In the genomic region with DNA sequence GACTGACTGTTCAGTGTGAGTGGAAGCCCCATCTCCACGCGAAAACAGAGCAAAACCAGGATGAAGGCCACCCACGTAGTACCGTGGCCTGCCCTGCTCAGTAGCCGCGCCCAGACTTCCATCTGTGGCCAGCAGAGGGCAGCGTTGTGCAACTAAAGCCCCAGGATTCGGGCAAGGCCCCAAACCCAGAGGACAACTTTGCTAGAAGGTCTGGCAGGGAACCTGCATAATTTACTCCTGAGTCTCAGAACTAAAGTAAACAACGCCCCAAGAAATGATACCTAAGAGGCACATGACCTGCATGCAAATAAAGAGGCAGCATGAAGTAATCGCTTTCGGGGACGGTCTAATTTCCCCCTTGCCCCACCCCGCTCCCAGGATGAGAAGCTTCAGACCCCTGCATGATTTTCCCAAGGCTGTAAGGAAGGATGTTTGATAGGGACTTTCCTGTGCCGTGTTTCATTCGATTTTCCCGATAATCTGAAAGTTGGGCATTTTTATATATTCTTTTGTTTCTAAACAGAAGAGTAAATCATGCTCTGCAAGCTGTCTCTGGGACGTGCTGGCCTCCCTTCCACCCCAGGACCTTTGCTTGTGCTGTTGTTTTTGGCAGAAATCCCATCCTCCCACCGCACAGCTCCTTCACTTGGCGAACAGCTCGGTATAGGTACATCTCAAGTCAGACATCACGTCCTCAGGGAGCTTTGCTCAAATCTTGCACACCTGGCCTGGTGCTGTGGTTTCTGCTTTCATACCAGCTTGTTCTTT, we compare ENCODE assay signal across 8 cellular contexts. TPM values are rescaled to one million over a fixed set of nuclear protein-coding genes. Genes with fewer than 3 reads are reported as not detected.
DNase-seq lines count a peak whose midpoint lies in the region; ATAC-seq and TF ChIP-seq lines count a peak whose summit lies in the region.

No MANE protein-coding gene starts in this region.

- H3K4me1 ChIP-seq in ovary (ENCODE audit: insufficient read depth) (no peaks in the 10 kb centered on the region), tibial artery (peaks cover 0 to 3% (median 0%) of the 10 kb centered on the region in 4 donors)

- H3K4me3 ChIP-seq in ovary (no peak overlapping the region), tibial artery (no peak overlapping the region)

- peak; percentile 93 for DNase-seq in AG20443 (ENCODE audit: low spot score)
- DNase-seq in HuH-7 (ENCODE audit: low spot score) = peak; percentile 83
- DNase-seq in SHP77 treated with DMSO at 0.1 percent for 48 hours (lab: John Stamatoyannopoulos, UW) = peak; percentile 58
- DNase-seq in activated gamma-delta T cell treated with Interleukin-2 at 50 U/mL for 16 hours = peak; percentile 77
- peak; percentile 83 for DNase-seq in germinal center (ENCODE audit: low spot score)
- DNase-seq in ovary = peak; percentile 76 to 93 (median 89)
- peak; percentile 80 to 86 for DNase-seq in tibial artery

- no peak for TF ChIP-seq EP300 in ovary (IDR thresholded peaks at IDR 0.05)

- TF ChIP-seq POLR2A in ovary (IDR thresholded peaks at IDR 0.05) = no peak

- peak; percentile 58 for ATAC-seq in GM18909 (IDR thresholded peaks at IDR 0.05; ENCODE audit: poor library complexity, unreplicated experiment)

- H3K9me3 ChIP-seq in ovary = no peaks in the 10 kb centered on the region
- no peaks in the 10 kb centered on the region for H3K9me3 ChIP-seq in tibial artery

- H3K27ac ChIP-seq in ovary = no peak overlapping the region
- no peak overlapping the region for H3K27ac ChIP-seq in tibial artery

- H3K27me3 ChIP-seq in ovary (no peaks in the 10 kb centered on the region), tibial artery (no peaks in the 10 kb centered on the region)

- WGBS in ovary, 3 donors = 16 to 29% (median 16%) methylated on average over 21 of the region's 21 CpGs

- TF ChIP-seq CTCF in ovary (IDR thresholded peaks at IDR 0.05) (peak; percentile 77 to 93 (median 89)), tibial artery (IDR thresholded peaks at IDR 0.05) (peak; percentile 86 to 89)

- H3K36me3 ChIP-seq in ovary = no peaks in the 10 kb centered on the region
- H3K36me3 ChIP-seq in tibial artery = no peaks in the 10 kb centered on the region

- intact Hi-C loops in ovary (cut with DNase I) = loop anchor here (5.0 to 10.0 kb wide), 4 partner anchors 51 to 238 kb away; no protein-coding TSS in a partner anchor
- intact Hi-C loops in tibial artery (cut with DNase I; ENCODE audit: low total_unique reads) = loop anchor here (10.0 kb wide), 2 partner anchors 48 to 238 kb away; no protein-coding TSS in a partner anchor

RNA-seq across cellular contexts. Expression of gene HSBP1, which starts 18.6 kb away (rescaled TPM):
- 100 to 1,000 TPM in 2 of 7 donors, 10 to 100 TPM in 5; 17.0 to 126 (median 94.0) TPM for total RNA-seq in ovary
- 100 to 1,000 TPM in 1 of 2 donors, 10 to 100 TPM in 1; 40.1 to 139 TPM for polyA plus RNA-seq in ovary
